Comparison of ENCODE assay signal across 19 cellular contexts in the genomic region with DNA sequence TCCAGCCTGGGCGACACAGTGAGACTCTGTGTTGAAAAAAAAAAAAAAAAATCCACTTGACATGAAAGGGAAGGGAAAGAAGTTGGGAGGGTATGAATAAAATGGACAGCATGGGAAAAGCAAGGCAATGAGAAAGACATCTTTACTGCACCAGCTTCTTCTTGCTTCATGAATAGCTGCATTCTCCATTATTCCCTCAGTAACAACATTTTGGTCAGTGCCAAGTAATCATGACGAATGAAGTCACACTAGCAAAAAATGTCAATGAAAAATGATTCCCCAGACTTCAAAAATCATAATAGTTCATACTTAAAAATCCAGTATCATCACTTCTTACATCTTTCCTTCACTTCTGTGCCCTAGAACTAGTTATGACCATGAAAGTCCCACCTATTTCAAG.
"Had no signal": no experiment of that assay in that cellular context is flagged by ENCODE, and none has a peak within 500 bp of the region (broad histone marks: within the 10 kb centered on the region; RNA-seq: fewer than 3 reads in every experiment).

No MANE protein-coding gene starts in this region.

- DNase-seq: activated B cell treated with CpG ODN at 0.5 μM for 24 hours; activated CD4-positive, alpha-beta memory T cell treated with anti-CD3 and anti-CD28 coated beads for 36 hours; activated CD4-positive, alpha-beta T cell treated with anti-CD3 and anti-CD28 coated beads for 4 hours; activated naive CD4-positive, alpha-beta T cell treated with anti-CD3 and anti-CD28 coated beads for 36 hours; activated T-cell treated with anti-CD3 and anti-CD28 coated beads, Interleukin-2, amount 50 U/mL, for 1 hour; dermis blood vessel endothelial cell; effector memory CD8-positive, alpha-beta T cell; foreskin fibroblast; left ventricle myocardium inferior; mammary epithelial cell; mucosa of descending colon; naive thymus-derived CD4-positive, alpha-beta T cell; psoas muscle; right lobe of liver; stimulated activated CD4-positive, alpha-beta T cell treated with anti-CD3 and anti-CD28 coated beads, Interleukin-4, amount 100 ng/mL, for 4 hours; SW 1271; transverse colon; uterus had no signal

- H3K27ac ChIP-seq: left ventricle myocardium inferior, psoas muscle, right lobe of liver, transverse colon, uterus had no signal

- FAIRE-seq: bronchial epithelial cell had no signal
